ENCODE assay signal across 10 cellular contexts in the genomic region with DNA sequence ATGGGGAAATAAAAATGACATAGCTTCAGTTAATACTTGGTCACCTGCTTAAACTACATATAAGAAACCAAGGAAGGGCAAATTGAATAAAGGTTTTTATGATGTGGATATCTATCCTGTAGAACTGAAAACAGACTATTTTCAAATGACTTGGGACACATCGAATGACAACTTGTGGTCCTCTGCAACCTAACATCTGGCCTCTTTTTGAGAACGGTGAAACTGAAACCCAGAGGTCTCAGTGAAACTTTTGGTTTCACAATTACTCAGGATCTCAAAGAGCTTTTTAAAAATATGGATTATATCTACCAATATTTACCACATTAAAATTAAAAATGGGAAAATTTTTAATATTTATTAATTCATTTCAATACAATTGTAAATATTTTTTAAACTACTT.
DNase-seq lines count a peak whose midpoint lies in the region; ATAC-seq and TF ChIP-seq lines count a peak whose summit lies in the region.
"Had no signal": no experiment of that assay in that cellular context is flagged by ENCODE, and none has a peak within 500 bp of the region (broad histone marks: within the 10 kb centered on the region; RNA-seq: fewer than 3 reads in every experiment).

No MANE protein-coding gene starts in this region.

- H3K79me2 ChIP-seq in osteoblast (ENCODE audit: insufficient read depth, low read length) = peaks cover 79% of the 10 kb centered on the region

- peak overlapping the region; percentile 42 for H3K4me2 ChIP-seq in osteoblast (ENCODE audit: insufficient read depth, low read length)

- H3K4me3 ChIP-seq in Peyer's patch = no peak overlapping the region
- H3K4me3 ChIP-seq in osteoblast (ENCODE audit: insufficient read depth, low read length) = no peak overlapping the region
- H3K4me3 ChIP-seq in gastroesophageal sphincter = no peak overlapping the region

- H3K36me3 ChIP-seq in Peyer's patch (no peaks in the 10 kb centered on the region), osteoblast (ENCODE audit: insufficient read depth, low read length) (no peaks in the 10 kb centered on the region), gastroesophageal sphincter (no peaks in the 10 kb centered on the region)

- H3K27ac ChIP-seq in Peyer's patch (peak overlapping the region; percentile 18 to 51 (median 28)), osteoblast (ENCODE audit: low read depth, low read length) (no peak overlapping the region), gastroesophageal sphincter (no peak overlapping the region)
- H3K27ac ChIP-seq: 22Rv1 had no signal

- TF ChIP-seq EP300 in gastroesophageal sphincter (IDR thresholded peaks at IDR 0.05) = no peak

- H3K4me1 ChIP-seq in Peyer's patch (peaks cover 0 to 24% (median 4%) of the 10 kb centered on the region in 4 donors), osteoblast (ENCODE audit: insufficient read depth, low read length) (peaks cover 3% of the 10 kb centered on the region), gastroesophageal sphincter (peaks cover 0 to 79% (median 0%) of the 10 kb centered on the region in 3 donors)

- H3K4me1 Mint-ChIP-seq in endothelial cell (ENCODE audit: unreplicated experiment) = peaks cover 7% of the 10 kb centered on the region

- peaks cover 24% of the 10 kb centered on the region for H4K20me1 ChIP-seq in osteoblast (ENCODE audit: insufficient read depth, low read length)

- no peaks in the 10 kb centered on the region for H3K9me3 Mint-ChIP-seq in endothelial cell (ENCODE audit: unreplicated experiment)

- H3K4me3 Mint-ChIP-seq in endothelial cell (ENCODE audit: unreplicated experiment) = no peak overlapping the region

- ATAC-seq in HG02798 (IDR thresholded peaks at IDR 0.05; ENCODE audit: poor library complexity, unreplicated experiment) (peak; percentile 91), gastroesophageal sphincter (no peak)

- H3K27me3 ChIP-seq in Peyer's patch = no peaks in the 10 kb centered on the region
- H3K27me3 ChIP-seq in osteoblast (ENCODE audit: insufficient read depth, low read length) = no peaks in the 10 kb centered on the region
- H3K27me3 ChIP-seq in gastroesophageal sphincter = no peaks in the 10 kb centered on the region

- DNase-seq in NCI-H2171 treated with DMSO at 0.1 percent for 48 hours (lab: John Stamatoyannopoulos, UW) (peak; percentile 29), NCI-H2171 (lab: John Stamatoyannopoulos, UW) (no peak), Peyer's patch (no peak), osteoblast (ENCODE audit: insufficient read length, low spot score, missing footprints) (no peak), endothelial cell (ENCODE audit: low spot score) (no peak)
- DNase-seq in activated CD8-positive, alpha-beta memory T cell treated with anti-CD3 and anti-CD28 coated beads, Interleukin-2, amount 50 U/mL, for 4 hours = no peak
- DNase-seq: NCI-H2107 had no signal

- TF ChIP-seq POLR2A in Peyer's patch (IDR thresholded peaks at IDR 0.05) (no peak), gastroesophageal sphincter (IDR thresholded peaks at IDR 0.05) (no peak)

- TF ChIP-seq CTCF in Peyer's patch (IDR thresholded peaks at IDR 0.05) (no peak), osteoblast (IDR thresholded peaks at IDR 0.05; ENCODE audit: extremely low read depth, low read depth, low read length) (no peak), gastroesophageal sphincter (IDR thresholded peaks at IDR 0.05) (no peak), endothelial cell (IDR thresholded peaks at IDR 0.05; ENCODE audit: unreplicated experiment) (no peak)

- no peak overlapping the region for H3K27ac Mint-ChIP-seq in endothelial cell (ENCODE audit: unreplicated experiment)

- no peak overlapping the region for H2AFZ ChIP-seq in osteoblast (ENCODE audit: low read length)

- 23 to 64% methylated on average over 2 of the region's 2 CpGs for whole genome bisulfite sequencing in gastroesophageal sphincter (ENCODE audit: low coverage in 1 of 2), 2 donors

- no peaks in the 10 kb centered on the region for H3K9me3 ChIP-seq in Peyer's patch
- no peaks in the 10 kb centered on the region for H3K9me3 ChIP-seq in osteoblast (ENCODE audit: low read depth, low read length)
- H3K9me3 ChIP-seq in gastroesophageal sphincter = no peaks in the 10 kb centered on the region

- H3K36me3 Mint-ChIP-seq in endothelial cell (ENCODE audit: low read depth, unreplicated experiment) = no peaks in the 10 kb centered on the region

- H3K27me3 Mint-ChIP-seq in endothelial cell (ENCODE audit: unreplicated experiment) = peaks cover 6% of the 10 kb centered on the region

Comparison
In these comparisons a context has a peak if more than half of its experiments do, and no peak if none do; other contexts are left out.
1. H3K27ac ChIP-seq: peak in Peyer's patch (4 of 4); none in osteoblast (single experiment) and gastroesophageal sphincter (0 of 4).